In the genomic region with DNA sequence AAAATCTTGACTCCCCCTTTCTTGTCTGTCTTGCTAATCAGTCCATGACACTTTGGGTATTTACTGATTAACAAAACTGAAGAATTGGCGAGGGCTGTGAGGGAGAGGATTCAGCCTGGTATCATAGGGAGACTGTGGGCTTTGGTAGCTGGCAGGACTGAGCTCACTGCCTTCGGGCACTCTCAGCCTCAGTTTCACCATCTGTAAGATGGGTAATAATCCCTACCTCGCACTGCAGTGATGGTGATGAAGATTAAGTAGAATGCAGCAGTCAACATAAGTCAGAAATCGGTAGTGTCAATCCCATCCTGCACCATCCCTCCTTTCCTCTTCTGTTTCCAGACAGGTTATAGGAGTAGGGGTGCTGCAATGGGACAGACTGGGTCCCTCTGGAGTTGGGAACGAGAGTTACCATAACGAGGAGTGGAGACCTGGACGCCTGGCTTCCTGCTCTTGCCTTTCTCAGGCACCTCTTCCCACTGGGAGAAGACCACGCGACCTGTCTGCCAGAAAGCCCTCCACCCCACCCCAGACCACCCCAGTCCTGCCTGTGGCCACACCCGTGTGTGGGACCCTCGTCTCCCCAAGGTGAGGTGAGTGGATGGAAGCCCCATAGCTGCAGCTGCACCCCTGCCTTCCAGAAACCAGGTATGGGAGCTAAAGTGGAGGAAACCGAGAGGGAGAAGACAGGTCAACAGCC, we compare ENCODE assay signal across 1 cellular context.
TF ChIP-seq lines count a peak whose summit lies in the region.

No MANE protein-coding gene starts in this region.

TF ChIP-seq in HepG2, 621 proteins besides CTCF, POLR2A, EP300 and RAD21:
- TF ChIP-seq ZNF234 (CRISPR knock-in tag; conservative IDR thresholded peaks at IDR 0.05) (no peak), POLR2AphosphoS5 (IDR thresholded peaks at IDR 0.05; ENCODE audit: low read depth, low read length) (no peak), ZNF34 (CRISPR knock-in tag; IDR thresholded peaks at IDR 0.05; ENCODE audit: borderline replicate concordance) (no peak), ZFP37 (CRISPR knock-in tag; IDR thresholded peaks at IDR 0.05; ENCODE audit: borderline replicate concordance) (no peak), ZMAT5 (CRISPR knock-in tag; IDR thresholded peaks at IDR 0.05; ENCODE audit: borderline replicate concordance, low read depth) (no peak), CHD4 (IDR thresholded peaks at IDR 0.05; ENCODE audit: borderline replicate concordance, low read length) (0 out of 2 replicates have a peak, but pooled peaks have one; percentile 18), FOXJ3 (CRISPR knock-in tag; IDR thresholded peaks at IDR 0.05; ENCODE audit: borderline replicate concordance) (no peak), NONO (IDR thresholded peaks at IDR 0.05) (no peak), NONO (CRISPR knock-in tag; conservative IDR thresholded peaks at IDR 0.05) (no peak), BORCS8-MEF2B (CRISPR knock-in tag; IDR thresholded peaks at IDR 0.05) (0 out of 2 replicates have a peak, but pooled peaks have one; percentile 30), ZNF704 (CRISPR knock-in tag; IDR thresholded peaks at IDR 0.05; ENCODE audit: borderline replicate concordance) (no peak), GTF3A (CRISPR knock-in tag; conservative IDR thresholded peaks at IDR 0.05) (0 out of 2 replicates have a peak, but pooled peaks have one; percentile 69), GPN1 (CRISPR knock-in tag; IDR thresholded peaks at IDR 0.05; ENCODE audit: borderline replicate concordance) (no peak), ZNF569 (CRISPR knock-in tag; IDR thresholded peaks at IDR 0.05; ENCODE audit: borderline replicate concordance) (no peak), ZNF280B (CRISPR knock-in tag; IDR thresholded peaks at IDR 0.05; ENCODE audit: borderline replicate concordance) (no peak), CENPT (CRISPR knock-in tag; IDR thresholded peaks at IDR 0.05; ENCODE audit: low read depth) (no peak), CCDC6 (CRISPR knock-in tag; IDR thresholded peaks at IDR 0.05) (no peak), ADNP (CRISPR knock-in tag; IDR thresholded peaks at IDR 0.05) (0 out of 2 replicates have a peak, but pooled peaks have one; percentile 50), ZNF629 (CRISPR knock-in tag; conservative IDR thresholded peaks at IDR 0.05) (peak; percentile 94), ZNF407 (CRISPR knock-in tag; IDR thresholded peaks at IDR 0.05; ENCODE audit: not compliant biosample characterization) (no peak), MEIS1 (CRISPR knock-in tag; IDR thresholded peaks at IDR 0.05; ENCODE audit: borderline replicate concordance) (0 out of 2 replicates have a peak, but pooled peaks have one; percentile 26)
- TF ChIP-seq, protein P1, sequence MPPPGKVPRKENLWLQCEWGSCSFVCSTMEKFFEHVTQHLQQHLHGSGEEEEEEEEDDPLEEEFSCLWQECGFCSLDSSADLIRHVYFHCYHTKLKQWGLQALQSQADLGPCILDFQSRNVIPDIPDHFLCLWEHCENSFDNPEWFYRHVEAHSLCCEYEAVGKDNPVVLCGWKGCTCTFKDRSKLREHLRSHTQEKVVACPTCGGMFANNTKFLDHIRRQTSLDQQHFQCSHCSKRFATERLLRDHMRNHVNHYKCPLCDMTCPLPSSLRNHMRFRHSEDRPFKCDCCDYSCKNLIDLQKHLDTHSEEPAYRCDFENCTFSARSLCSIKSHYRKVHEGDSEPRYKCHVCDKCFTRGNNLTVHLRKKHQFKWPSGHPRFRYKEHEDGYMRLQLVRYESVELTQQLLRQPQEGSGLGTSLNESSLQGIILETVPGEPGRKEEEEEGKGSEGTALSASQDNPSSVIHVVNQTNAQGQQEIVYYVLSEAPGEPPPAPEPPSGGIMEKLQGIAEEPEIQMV (CRISPR knock-in tag; IDR thresholded peaks at IDR 0.05; ENCODE audit: low read depth): no peak
- TF ChIP-seq, protein P2, sequence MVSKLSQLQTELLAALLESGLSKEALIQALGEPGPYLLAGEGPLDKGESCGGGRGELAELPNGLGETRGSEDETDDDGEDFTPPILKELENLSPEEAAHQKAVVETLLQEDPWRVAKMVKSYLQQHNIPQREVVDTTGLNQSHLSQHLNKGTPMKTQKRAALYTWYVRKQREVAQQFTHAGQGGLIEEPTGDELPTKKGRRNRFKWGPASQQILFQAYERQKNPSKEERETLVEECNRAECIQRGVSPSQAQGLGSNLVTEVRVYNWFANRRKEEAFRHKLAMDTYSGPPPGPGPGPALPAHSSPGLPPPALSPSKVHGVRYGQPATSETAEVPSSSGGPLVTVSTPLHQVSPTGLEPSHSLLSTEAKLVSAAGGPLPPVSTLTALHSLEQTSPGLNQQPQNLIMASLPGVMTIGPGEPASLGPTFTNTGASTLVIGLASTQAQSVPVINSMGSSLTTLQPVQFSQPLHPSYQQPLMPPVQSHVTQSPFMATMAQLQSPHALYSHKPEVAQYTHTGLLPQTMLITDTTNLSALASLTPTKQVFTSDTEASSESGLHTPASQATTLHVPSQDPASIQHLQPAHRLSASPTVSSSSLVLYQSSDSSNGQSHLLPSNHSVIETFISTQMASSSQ (IDR thresholded peaks at IDR 0.05; ENCODE audit: low read depth): no peak
- TF ChIP-seq, protein P2 (CRISPR knock-in tag; IDR thresholded peaks at IDR 0.05; ENCODE audit: borderline replicate concordance): 0 out of 2 replicates have a peak, but pooled peaks have one; percentile 25
